ENCODE assay signal across 10 cellular contexts in genomic region chr3:196440041-196440537, GRCh38. TPM values are rescaled to one million over a fixed set of nuclear protein-coding genes. Genes with fewer than 3 reads are reported as not detected.
DNase-seq lines count a peak whose midpoint lies in the region; ATAC-seq and TF ChIP-seq lines count a peak whose summit lies in the region.
"Had no signal": no experiment of that assay in that cellular context is flagged by ENCODE, and none has a peak within 500 bp of the region (broad histone marks: within the 10 kb centered on the region; RNA-seq: fewer than 3 reads in every experiment).

No MANE protein-coding gene starts in this region.

- no peaks in the 10 kb centered on the region for H3K9me3 ChIP-seq in adipocyte (ENCODE audit: control insufficient read depth, low read length)
- no peaks in the 10 kb centered on the region for H3K9me3 ChIP-seq in neural progenitor cell (ENCODE audit: low read depth)
- H3K9me3 ChIP-seq in endodermal cell (ENCODE audit: control insufficient read depth, low read length) = no peaks in the 10 kb centered on the region

- no peak overlapping the region for H2AFZ ChIP-seq in neural progenitor cell (replicated peaks)

- TF ChIP-seq CTCF in HFFc6 (IDR thresholded peaks at IDR 0.05) (no peak), neural progenitor cell (IDR thresholded peaks at IDR 0.05) (no peak), endodermal cell (conservative IDR thresholded peaks at IDR 0.05) (no peak)

- H3F3A ChIP-seq in neural progenitor cell (ENCODE audit: low read depth) = no peaks in the 10 kb centered on the region

- H3K79me2 ChIP-seq in neural progenitor cell (ENCODE audit: low read depth) = no peaks in the 10 kb centered on the region

- ATAC-seq in HG02981 (IDR thresholded peaks at IDR 0.05; ENCODE audit: unreplicated experiment) = no peak
- no peak for ATAC-seq in GM18858 (IDR thresholded peaks at IDR 0.05; ENCODE audit: unreplicated experiment)

- H3K9me3 Mint-ChIP-seq in HFFc6 (no peaks in the 10 kb centered on the region), neural progenitor cell (no peaks in the 10 kb centered on the region), endodermal cell (no peaks in the 10 kb centered on the region)
- H3K9me3 Mint-ChIP-seq: central memory CD8-positive, alpha-beta T cell had no signal

- H3K27ac ChIP-seq in neural progenitor cell (no peak overlapping the region), endodermal cell (ENCODE audit: low read depth, low read length) (no peak overlapping the region)

- peak overlapping the region; percentile 42 for H3K4me3 Mint-ChIP-seq in HFFc6
- H3K4me3 Mint-ChIP-seq in neural progenitor cell = no peak overlapping the region
- H3K4me3 Mint-ChIP-seq in endodermal cell = no peak overlapping the region
- H3K4me3 Mint-ChIP-seq: central memory CD8-positive, alpha-beta T cell had no signal

- H3K4me2 ChIP-seq in neural progenitor cell = no peak overlapping the region

- no peaks in the 10 kb centered on the region for H3K36me3 ChIP-seq in adipocyte (ENCODE audit: control insufficient read depth, insufficient read depth, low read length, severe bottlenecking)
- H3K36me3 ChIP-seq in neural progenitor cell = no peaks in the 10 kb centered on the region
- H3K36me3 ChIP-seq in endodermal cell (ENCODE audit: control insufficient read depth, insufficient read depth, low read length) = no peaks in the 10 kb centered on the region

- WGBS in endodermal cell (ENCODE audit: insufficient coverage in 1 of 2, insufficient read length in 1 of 2), 2 experiments = 96 to 97% methylated on average over 6 of the region's 6 CpGs

- H3K4me1 Mint-ChIP-seq in HFFc6 (ENCODE audit: low read depth) (peaks cover 37% of the 10 kb centered on the region), neural progenitor cell (peaks cover 3% of the 10 kb centered on the region), endodermal cell (no peaks in the 10 kb centered on the region)
- H3K4me1 Mint-ChIP-seq: central memory CD8-positive, alpha-beta T cell had no signal

- DNase-seq in GM03348 (ENCODE audit: low spot score) (peak; percentile 60), HFFc6 (peak; percentile 75), adipocyte (ENCODE audit: low read depth) (peak; percentile 79), neural progenitor cell (ENCODE audit: low spot score) (no peak), endodermal cell (no peak), ecto neural progenitor cell (ENCODE audit: low spot score) (no peak)
- DNase-seq: NCI-H1048 had no signal

- H3K4me3 ChIP-seq in adipocyte (ENCODE audit: low read length) = no peak overlapping the region
- H3K4me3 ChIP-seq in neural progenitor cell = no peak overlapping the region
- H3K4me3 ChIP-seq in endodermal cell (ENCODE audit: low read length) = no peak overlapping the region

- H3K36me3 Mint-ChIP-seq in HFFc6 (ENCODE audit: low read depth) = no peaks in the 10 kb centered on the region
- H3K36me3 Mint-ChIP-seq in neural progenitor cell = no peaks in the 10 kb centered on the region
- H3K36me3 Mint-ChIP-seq in endodermal cell (ENCODE audit: low read depth) = no peaks in the 10 kb centered on the region

- H3K4me1 ChIP-seq in adipocyte (ENCODE audit: control insufficient read depth, insufficient read depth, low read length) = peaks cover 14% of the 10 kb centered on the region
- H3K4me1 ChIP-seq in neural progenitor cell = no peaks in the 10 kb centered on the region
- H3K4me1 ChIP-seq in endodermal cell (ENCODE audit: control insufficient read depth, insufficient read depth, low read length) = no peaks in the 10 kb centered on the region

- no peaks in the 10 kb centered on the region for H4K20me1 ChIP-seq in neural progenitor cell (ENCODE audit: low read depth)

- H3K9ac ChIP-seq in adipocyte (ENCODE audit: low read length) (no peak overlapping the region), neural progenitor cell (no peak overlapping the region), endodermal cell (ENCODE audit: extremely low read depth, low read length, poor library complexity, severe bottlenecking) (no peak overlapping the region)

- H3K27ac Mint-ChIP-seq in HFFc6 = peak overlapping the region; percentile 83
- peak overlapping the region; percentile 78 for H3K27ac Mint-ChIP-seq in neural progenitor cell
- H3K27ac Mint-ChIP-seq in endodermal cell = no peak overlapping the region

- H3K27me3 Mint-ChIP-seq in HFFc6 (ENCODE audit: insufficient read depth) = no peaks in the 10 kb centered on the region
- no peaks in the 10 kb centered on the region for H3K27me3 Mint-ChIP-seq in neural progenitor cell (ENCODE audit: insufficient read depth, low read depth)
- no peaks in the 10 kb centered on the region for H3K27me3 Mint-ChIP-seq in endodermal cell (ENCODE audit: insufficient read depth)
- H3K27me3 Mint-ChIP-seq: central memory CD8-positive, alpha-beta T cell had no signal

- H3K27me3 ChIP-seq in adipocyte (replicated peaks; ENCODE audit: control insufficient read depth, insufficient read depth, low read length) (no peaks in the 10 kb centered on the region), neural progenitor cell (no peaks in the 10 kb centered on the region), endodermal cell (ENCODE audit: control insufficient read depth, insufficient read depth, low read length, poor library complexity, severe bottlenecking) (no peaks in the 10 kb centered on the region)

RNA-seq across cellular contexts. Expression of gene UBXN7, which starts 7.9 kb away (rescaled TPM):
- total RNA-seq in HFFc6 (2021; fragmentation: NEBNext Ultra II Directional; extraction: Animal tissue kit (Norgen Biotek cat#: 25700)) = 10 to 100 TPM; 57.8 to 67.0 (median 62.2) TPM
- total RNA-seq in neural progenitor cell (ENCODE audit: low replicate concordance) (46.2 and 68.7 TPM in 2 replicates), endodermal cell (100 to 1,000 TPM; 109 to 120 TPM)
- polyA plus RNA-seq in endodermal cell (2013, experiment 1 of 2) = 33.6 TPM
- 33.7 TPM for polyA plus RNA-seq in endodermal cell (2013, experiment 2 of 2)

Comparison
In these comparisons a context has a peak if more than half of its experiments do, and no peak if none do; other contexts are left out.
1. DNase-seq: peak in GM03348 (single experiment), HFFc6 (single experiment) and adipocyte (single experiment); none in neural progenitor cell (single experiment), endodermal cell (single experiment) and ecto neural progenitor cell (single experiment).